1 cellular context compared by ENCODE assay signal in genomic region chr9:127495884-127496555, GRCh38.
TF ChIP-seq lines count a peak whose summit lies in the region.

No MANE protein-coding gene starts in this region.

TF ChIP-seq in SK-N-SH treated with all-trans-retinoic acid at 6 μM for 48 hours, 23 proteins besides CTCF, POLR2A, EP300 and RAD21 (continued from another document):
- TF ChIP-seq, protein P1, sequence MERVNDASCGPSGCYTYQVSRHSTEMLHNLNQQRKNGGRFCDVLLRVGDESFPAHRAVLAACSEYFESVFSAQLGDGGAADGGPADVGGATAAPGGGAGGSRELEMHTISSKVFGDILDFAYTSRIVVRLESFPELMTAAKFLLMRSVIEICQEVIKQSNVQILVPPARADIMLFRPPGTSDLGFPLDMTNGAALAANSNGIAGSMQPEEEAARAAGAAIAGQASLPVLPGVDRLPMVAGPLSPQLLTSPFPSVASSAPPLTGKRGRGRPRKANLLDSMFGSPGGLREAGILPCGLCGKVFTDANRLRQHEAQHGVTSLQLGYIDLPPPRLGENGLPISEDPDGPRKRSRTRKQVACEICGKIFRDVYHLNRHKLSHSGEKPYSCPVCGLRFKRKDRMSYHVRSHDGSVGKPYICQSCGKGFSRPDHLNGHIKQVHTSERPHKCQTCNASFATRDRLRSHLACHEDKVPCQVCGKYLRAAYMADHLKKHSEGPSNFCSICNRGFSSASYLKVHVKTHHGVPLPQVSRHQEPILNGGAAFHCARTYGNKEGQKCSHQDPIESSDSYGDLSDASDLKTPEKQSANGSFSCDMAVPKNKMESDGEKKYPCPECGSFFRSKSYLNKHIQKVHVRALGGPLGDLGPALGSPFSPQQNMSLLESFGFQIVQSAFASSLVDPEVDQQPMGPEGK (CRISPR knock-in tag; IDR thresholded peaks at IDR 0.05; ENCODE audit: borderline replicate concordance) = no peak
- TF ChIP-seq ZC3H10 (CRISPR knock-in tag; IDR thresholded peaks at IDR 0.05) (no peak), ZNF8 (CRISPR knock-in tag; IDR thresholded peaks at IDR 0.05) (no peak), PPARA (CRISPR knock-in tag; IDR thresholded peaks at IDR 0.05; ENCODE audit: borderline replicate concordance) (no peak), TCF4 (CRISPR knock-in tag; IDR thresholded peaks at IDR 0.05; ENCODE audit: borderline replicate concordance) (no peak), ZNF70 (CRISPR knock-in tag; IDR thresholded peaks at IDR 0.05) (no peak), BACH2 (CRISPR knock-in tag; IDR thresholded peaks at IDR 0.05; ENCODE audit: borderline replicate concordance) (no peak), CSDC2 (CRISPR knock-in tag; IDR thresholded peaks at IDR 0.05) (no peak)
